In genomic region chr14:24892730-24893059, GRCh38 we compare ENCODE assay signal across 22 cellular contexts.
"Had no signal": no experiment of that assay in that cellular context is flagged by ENCODE, and none has a peak within 500 bp of the region (broad histone marks: within the 10 kb centered on the region; RNA-seq: fewer than 3 reads in every experiment).

No MANE protein-coding gene starts in this region.

- H3K27me3 ChIP-seq: body of pancreas, Peyer's patch, SJSA1 had no signal

- H3K27ac ChIP-seq: body of pancreas, Peyer's patch, SJSA1 had no signal

- H3K36me3 ChIP-seq: Peyer's patch, SJSA1 had no signal

- H3K4me3 ChIP-seq: body of pancreas, Peyer's patch, SJSA1 had no signal

- DNase-seq: activated CD4-positive, alpha-beta T cell treated with anti-CD3 and anti-CD28 coated beads for 48 hours; activated CD4-positive, alpha-beta T cell treated with anti-CD3 and anti-CD28 coated beads, Interleukin-2, amount 50 U/mL, for 4 hours; activated CD4-positive, CD25-positive, alpha-beta regulatory T cell treated with anti-CD3 and anti-CD28 coated beads, Interleukin-2, amount 50 U/mL, for 72 hours; activated CD8-positive, alpha-beta memory T cell treated with anti-CD3 and anti-CD28 coated beads, Interleukin-2, amount 50 U/mL, for 48 hours; activated CD8-positive, alpha-beta T cell treated with anti-CD3 and anti-CD28 coated beads, Interleukin-2, amount 10 ng/mL, durations not matched to agents 7 days and 5 days; activated effector memory CD4-positive, alpha-beta T cell treated with Interleukin-2 at 50 U/mL for 16 hours; activated naive CD4-positive, alpha-beta T cell; activated T-cell treated with anti-CD3 and anti-CD28 coated beads, Interleukin-2, amount 50 U/mL, for 1 hour; aorta; body of pancreas; Kasumi-1; KBM-7; NCI-H1105 treated with DMSO at 0.1 percent for 48 hours; NCI-H1436 treated with DMSO at 0.1 percent for 48 hours; NCI-H187; NCI-H345; NCI-H510A; Peyer's patch; SHP77; T-helper 17 cell; T-helper 9 cell had no signal

- H3K4me1 ChIP-seq: Peyer's patch had no signal

- H3K9me3 ChIP-seq: body of pancreas had no signal
